1 cellular context compared by ENCODE assay signal in genomic region chr15:101008158-101009139, GRCh38.
TF ChIP-seq lines count a peak whose summit lies in the region.

No MANE protein-coding gene starts in this region.

TF ChIP-seq in HEK293, 187 proteins besides CTCF, POLR2A, EP300 and RAD21 (continued from another document):
- TF ChIP-seq, protein P1, sequence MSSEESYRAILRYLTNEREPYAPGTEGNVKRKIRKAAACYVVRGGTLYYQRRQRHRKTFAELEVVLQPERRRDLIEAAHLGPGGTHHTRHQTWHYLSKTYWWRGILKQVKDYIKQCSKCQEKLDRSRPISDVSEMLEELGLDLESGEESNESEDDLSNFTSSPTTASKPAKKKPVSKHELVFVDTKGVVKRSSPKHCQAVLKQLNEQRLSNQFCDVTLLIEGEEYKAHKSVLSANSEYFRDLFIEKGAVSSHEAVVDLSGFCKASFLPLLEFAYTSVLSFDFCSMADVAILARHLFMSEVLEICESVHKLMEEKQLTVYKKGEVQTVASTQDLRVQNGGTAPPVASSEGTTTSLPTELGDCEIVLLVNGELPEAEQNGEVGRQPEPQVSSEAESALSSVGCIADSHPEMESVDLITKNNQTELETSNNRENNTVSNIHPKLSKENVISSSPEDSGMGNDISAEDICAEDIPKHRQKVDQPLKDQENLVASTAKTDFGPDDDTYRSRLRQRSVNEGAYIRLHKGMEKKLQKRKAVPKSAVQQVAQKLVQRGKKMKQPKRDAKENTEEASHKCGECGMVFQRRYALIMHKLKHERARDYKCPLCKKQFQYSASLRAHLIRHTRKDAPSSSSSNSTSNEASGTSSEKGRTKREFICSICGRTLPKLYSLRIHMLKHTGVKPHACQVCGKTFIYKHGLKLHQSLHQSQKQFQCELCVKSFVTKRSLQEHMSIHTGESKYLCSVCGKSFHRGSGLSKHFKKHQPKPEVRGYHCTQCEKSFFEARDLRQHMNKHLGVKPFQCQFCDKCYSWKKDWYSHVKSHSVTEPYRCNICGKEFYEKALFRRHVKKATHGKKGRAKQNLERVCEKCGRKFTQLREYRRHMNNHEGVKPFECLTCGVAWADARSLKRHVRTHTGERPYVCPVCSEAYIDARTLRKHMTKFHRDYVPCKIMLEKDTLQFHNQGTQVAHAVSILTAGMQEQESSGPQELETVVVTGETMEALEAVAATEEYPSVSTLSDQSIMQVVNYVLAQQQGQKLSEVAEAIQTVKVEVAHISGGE (tag by site-specific recombination; conservative IDR thresholded peaks at IDR 0.05; ENCODE audit: low read depth) = no peak
- no peak for TF ChIP-seq ZBTB1 (tag by site-specific recombination; IDR thresholded peaks at IDR 0.05)
- TF ChIP-seq ZNF501 (tag by site-specific recombination; IDR thresholded peaks at IDR 0.05) = no peak; the same call in 1 of the 2 replicates
- no peak for TF ChIP-seq GFI1B (tag by site-specific recombination; IDR thresholded peaks at IDR 0.05)
- no peak for TF ChIP-seq ZNF140 (tag by site-specific recombination; IDR thresholded peaks at IDR 0.05)
- no peak for TF ChIP-seq TSHZ1 (tag by site-specific recombination; IDR thresholded peaks at IDR 0.05; ENCODE audit: borderline replicate concordance)
- TF ChIP-seq ZNF514 (tag by site-specific recombination; IDR thresholded peaks at IDR 0.05) = no peak
- TF ChIP-seq ZNF837 (tag by site-specific recombination; IDR thresholded peaks at IDR 0.05) = no peak
- TF ChIP-seq TCF7L2 (IDR thresholded peaks at IDR 0.05; ENCODE audit: borderline replicate concordance, low read depth, low read length) = 0 out of 2 replicates have a peak, but pooled peaks have one; percentile 23
- TF ChIP-seq, protein P2, sequence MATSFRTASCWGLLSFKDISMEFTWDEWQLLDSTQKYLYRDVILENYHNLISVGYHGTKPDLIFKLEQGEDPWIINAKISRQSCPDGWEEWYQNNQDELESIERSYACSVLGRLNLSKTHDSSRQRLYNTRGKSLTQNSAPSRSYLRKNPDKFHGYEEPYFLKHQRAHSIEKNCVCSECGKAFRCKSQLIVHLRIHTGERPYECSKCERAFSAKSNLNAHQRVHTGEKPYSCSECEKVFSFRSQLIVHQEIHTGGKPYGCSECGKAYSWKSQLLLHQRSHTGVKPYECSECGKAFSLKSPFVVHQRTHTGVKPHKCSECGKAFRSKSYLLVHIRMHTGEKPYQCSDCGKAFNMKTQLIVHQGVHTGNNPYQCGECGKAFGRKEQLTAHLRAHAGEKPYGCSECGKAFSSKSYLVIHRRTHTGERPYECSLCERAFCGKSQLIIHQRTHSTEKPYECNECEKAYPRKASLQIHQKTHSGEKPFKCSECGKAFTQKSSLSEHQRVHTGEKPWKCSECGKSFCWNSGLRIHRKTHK (tag by site-specific recombination; IDR thresholded peaks at IDR 0.05) = no peak
- peak; percentile 54; the same call in 1 of the 2 replicates for TF ChIP-seq ZNF24 (tag by site-specific recombination; IDR thresholded peaks at IDR 0.05)
- TF ChIP-seq ZNF624 (tag by site-specific recombination; IDR thresholded peaks at IDR 0.05) = no peak
- TF ChIP-seq ZNF670 (tag by site-specific recombination; IDR thresholded peaks at IDR 0.05; ENCODE audit: low read depth) = no peak
- peak; percentile 96 for TF ChIP-seq ZBTB8A (tag by site-specific recombination; IDR thresholded peaks at IDR 0.05)
- no peak for TF ChIP-seq ZNF121 (tag by site-specific recombination; IDR thresholded peaks at IDR 0.05)
- TF ChIP-seq ZNF677 (tag by site-specific recombination; IDR thresholded peaks at IDR 0.05) = no peak
- TF ChIP-seq PBX3 (CRISPR knock-in tag; IDR thresholded peaks at IDR 0.05) = no peak; the same call in 1 of the 2 replicates
- peak; percentile 85; the same call in 1 of the 2 replicates for TF ChIP-seq ZEB2 (tag by site-specific recombination; IDR thresholded peaks at IDR 0.05)
- no peak for TF ChIP-seq KLF10 (tag by site-specific recombination; IDR thresholded peaks at IDR 0.05)
- TF ChIP-seq HOXC10 (CRISPR knock-in tag; IDR thresholded peaks at IDR 0.05) = no peak
- no peak for TF ChIP-seq ZNF112 (tag by site-specific recombination; IDR thresholded peaks at IDR 0.05)
- TF ChIP-seq ZNF558 (tag by site-specific recombination; IDR thresholded peaks at IDR 0.05) = no peak
- TF ChIP-seq ZNF202 (tag by site-specific recombination; IDR thresholded peaks at IDR 0.05; ENCODE audit: borderline replicate concordance) = no peak
- TF ChIP-seq ZNF16 (tag by site-specific recombination; IDR thresholded peaks at IDR 0.05; ENCODE audit: low read depth) = no peak
- TF ChIP-seq, protein P3, sequence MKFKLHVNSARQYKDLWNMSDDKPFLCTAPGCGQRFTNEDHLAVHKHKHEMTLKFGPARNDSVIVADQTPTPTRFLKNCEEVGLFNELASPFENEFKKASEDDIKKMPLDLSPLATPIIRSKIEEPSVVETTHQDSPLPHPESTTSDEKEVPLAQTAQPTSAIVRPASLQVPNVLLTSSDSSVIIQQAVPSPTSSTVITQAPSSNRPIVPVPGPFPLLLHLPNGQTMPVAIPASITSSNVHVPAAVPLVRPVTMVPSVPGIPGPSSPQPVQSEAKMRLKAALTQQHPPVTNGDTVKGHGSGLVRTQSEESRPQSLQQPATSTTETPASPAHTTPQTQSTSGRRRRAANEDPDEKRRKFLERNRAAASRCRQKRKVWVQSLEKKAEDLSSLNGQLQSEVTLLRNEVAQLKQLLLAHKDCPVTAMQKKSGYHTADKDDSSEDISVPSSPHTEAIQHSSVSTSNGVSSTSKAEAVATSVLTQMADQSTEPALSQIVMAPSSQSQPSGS (tag by site-specific recombination; IDR thresholded peaks at IDR 0.05; ENCODE audit: low read depth) = no peak
- peak; percentile 34; the same call in 1 of the 2 replicates for TF ChIP-seq ZNF629 (tag by site-specific recombination; IDR thresholded peaks at IDR 0.05)
- TF ChIP-seq, protein P4, sequence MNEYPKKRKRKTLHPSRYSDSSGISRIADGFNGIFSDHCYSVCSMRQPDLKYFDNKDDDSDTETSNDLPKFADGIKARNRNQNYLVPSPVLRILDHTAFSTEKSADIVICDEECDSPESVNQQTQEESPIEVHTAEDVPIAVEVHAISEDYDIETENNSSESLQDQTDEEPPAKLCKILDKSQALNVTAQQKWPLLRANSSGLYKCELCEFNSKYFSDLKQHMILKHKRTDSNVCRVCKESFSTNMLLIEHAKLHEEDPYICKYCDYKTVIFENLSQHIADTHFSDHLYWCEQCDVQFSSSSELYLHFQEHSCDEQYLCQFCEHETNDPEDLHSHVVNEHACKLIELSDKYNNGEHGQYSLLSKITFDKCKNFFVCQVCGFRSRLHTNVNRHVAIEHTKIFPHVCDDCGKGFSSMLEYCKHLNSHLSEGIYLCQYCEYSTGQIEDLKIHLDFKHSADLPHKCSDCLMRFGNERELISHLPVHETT (tag by site-specific recombination; IDR thresholded peaks at IDR 0.05) = no peak
- peak; percentile 71; the same call in 1 of the 2 replicates for TF ChIP-seq ZNF335 (tag by site-specific recombination; conservative IDR thresholded peaks at IDR 0.05)
- no peak for TF ChIP-seq ZNF792 (tag by site-specific recombination; IDR thresholded peaks at IDR 0.05)
- TF ChIP-seq ZNF664 (tag by site-specific recombination; IDR thresholded peaks at IDR 0.05) = no peak
- TF ChIP-seq SCRT1 (tag by site-specific recombination; IDR thresholded peaks at IDR 0.05; ENCODE audit: borderline replicate concordance) = 0 out of 2 replicates have a peak, but pooled peaks have one; percentile 43
- no peak for TF ChIP-seq SETDB1 (IDR thresholded peaks at IDR 0.05; ENCODE audit: insufficient read length, low read length)
- no peak for TF ChIP-seq KLF1 (tag by site-specific recombination; IDR thresholded peaks at IDR 0.05)
- TF ChIP-seq, protein P5, sequence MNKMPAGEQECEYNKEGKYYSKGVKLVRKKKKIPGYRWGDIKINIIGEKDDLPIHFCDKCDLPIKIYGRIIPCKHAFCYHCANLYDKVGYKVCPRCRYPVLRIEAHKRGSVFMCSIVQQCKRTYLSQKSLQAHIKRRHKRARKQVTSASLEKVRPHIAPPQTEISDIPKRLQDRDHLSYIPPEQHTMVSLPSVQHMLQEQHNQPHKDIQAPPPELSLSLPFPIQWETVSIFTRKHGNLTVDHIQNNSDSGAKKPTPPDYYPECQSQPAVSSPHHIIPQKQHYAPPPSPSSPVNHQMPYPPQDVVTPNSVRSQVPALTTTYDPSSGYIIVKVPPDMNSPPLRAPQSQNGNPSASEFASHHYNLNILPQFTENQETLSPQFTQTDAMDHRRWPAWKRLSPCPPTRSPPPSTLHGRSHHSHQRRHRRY (tag by site-specific recombination; IDR thresholded peaks at IDR 0.05) = no peak
- TF ChIP-seq, protein P6, sequence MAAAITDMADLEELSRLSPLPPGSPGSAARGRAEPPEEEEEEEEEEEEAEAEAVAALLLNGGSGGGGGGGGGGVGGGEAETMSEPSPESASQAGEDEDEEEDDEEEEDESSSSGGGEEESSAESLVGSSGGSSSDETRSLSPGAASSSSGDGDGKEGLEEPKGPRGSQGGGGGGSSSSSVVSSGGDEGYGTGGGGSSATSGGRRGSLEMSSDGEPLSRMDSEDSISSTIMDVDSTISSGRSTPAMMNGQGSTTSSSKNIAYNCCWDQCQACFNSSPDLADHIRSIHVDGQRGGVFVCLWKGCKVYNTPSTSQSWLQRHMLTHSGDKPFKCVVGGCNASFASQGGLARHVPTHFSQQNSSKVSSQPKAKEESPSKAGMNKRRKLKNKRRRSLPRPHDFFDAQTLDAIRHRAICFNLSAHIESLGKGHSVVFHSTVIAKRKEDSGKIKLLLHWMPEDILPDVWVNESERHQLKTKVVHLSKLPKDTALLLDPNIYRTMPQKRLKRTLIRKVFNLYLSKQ (tag by site-specific recombination; IDR thresholded peaks at IDR 0.05; ENCODE audit: borderline replicate concordance) = no peak
- no peak for TF ChIP-seq ZNF302 (tag by site-specific recombination; IDR thresholded peaks at IDR 0.05; ENCODE audit: low read depth)
- no peak for TF ChIP-seq ZNF311 (tag by site-specific recombination; IDR thresholded peaks at IDR 0.05; ENCODE audit: borderline replicate concordance)
TF ChIP-seq in HEK293: peak in this region for 39.
